ENCODE assay signal across 7 cellular contexts in genomic region chr6:113170454-113170853, GRCh38.
"Had no signal": no experiment of that assay in that cellular context is flagged by ENCODE, and none has a peak within 500 bp of the region (broad histone marks: within the 10 kb centered on the region; RNA-seq: fewer than 3 reads in every experiment).

No MANE protein-coding gene starts in this region.

- H3K4me1 Mint-ChIP-seq: IgD-negative memory B cell had no signal

- ATAC-seq: HepG2, K562 had no signal

- H3K4me3 Mint-ChIP-seq: IgD-negative memory B cell had no signal

- DNase-seq: KBM-7, KG1 had no signal

- H3K27ac ChIP-seq: HL-60, KMS-11 had no signal

- H3K27ac Mint-ChIP-seq: IgD-negative memory B cell had no signal

- H3K4me2 ChIP-seq: KMS-11 had no signal

- H3K9ac ChIP-seq: KMS-11 had no signal

- H3K36me3 Mint-ChIP-seq: IgD-negative memory B cell had no signal

- H3K4me3 ChIP-seq: K562 had no signal
